1 cellular context compared by ENCODE assay signal in genomic region chrM:15251-15769, GRCh38.
TF ChIP-seq lines count a peak whose summit lies in the region.

No MANE protein-coding gene starts in this region.

TF ChIP-seq in PFSK-1, 5 proteins besides CTCF, POLR2A, EP300 and RAD21 (continued from another document):
- TF ChIP-seq REST (IDR thresholded peaks at IDR 0.05; ENCODE audit: insufficient read depth in 1 of 2, low read depth in 2 of 2, low read length in 2 of 2) (no peak), TAF1 (IDR thresholded peaks at IDR 0.05; ENCODE audit: borderline replicate concordance, insufficient read depth, low read length) (no peak), FOXP2 (optimal IDR thresholded peaks at IDR 0.05; ENCODE audit: borderline replicate concordance, extremely low read depth, extremely low read length, insufficient read depth) (peak; percentile 100)
